ENCODE assay signal across 26 cellular contexts in the genomic region with DNA sequence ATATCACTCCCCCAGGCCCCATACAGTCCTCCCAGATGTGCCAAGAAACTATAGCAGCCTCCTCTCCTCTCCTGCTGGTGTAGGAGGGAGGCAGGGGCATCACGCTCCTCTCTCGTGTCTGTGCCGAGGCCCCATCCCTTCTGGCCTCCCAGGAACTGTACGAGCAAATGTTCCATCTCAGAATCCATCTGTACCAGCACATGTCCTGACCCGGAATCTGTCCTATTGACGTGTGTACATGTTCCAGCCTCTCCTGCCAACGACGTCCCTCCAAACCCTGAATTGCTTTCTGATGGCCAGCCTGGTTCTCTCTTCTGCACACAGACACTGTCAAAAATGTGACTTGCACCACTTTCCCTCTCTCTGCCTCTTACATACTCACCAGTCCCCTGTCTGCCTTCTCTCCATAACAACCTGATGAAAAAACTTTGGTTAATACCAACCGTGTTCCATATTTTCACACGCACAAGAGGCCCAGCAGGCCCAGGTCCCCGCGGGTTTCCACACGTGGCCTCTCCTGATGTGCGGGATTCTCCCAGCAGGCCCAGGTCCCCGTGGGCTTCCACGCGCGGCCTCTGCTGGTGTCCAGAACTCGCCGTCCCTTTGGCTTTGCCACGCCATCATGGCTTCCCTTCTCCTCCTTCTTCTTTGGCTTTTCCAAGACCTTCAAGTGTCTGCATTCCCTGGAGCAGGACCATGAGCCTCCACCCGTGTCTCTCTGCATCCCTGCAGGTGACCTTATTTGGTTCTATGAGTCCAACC.
"Had no signal": no experiment of that assay in that cellular context is flagged by ENCODE, and none has a peak within 500 bp of the region (broad histone marks: within the 10 kb centered on the region; RNA-seq: fewer than 3 reads in every experiment).

No MANE protein-coding gene starts in this region.

- H3K27ac ChIP-seq: coronary artery, dorsolateral prefrontal cortex, esophagus squamous epithelium, gastrocnemius medialis, heart right ventricle, left lung had no signal

- H3K36me3 ChIP-seq: esophagus squamous epithelium, gastrocnemius medialis, heart right ventricle, left lung had no signal

- H3K4me1 Mint-ChIP-seq: memory B cell, naive B cell had no signal

- ATAC-seq: gastrocnemius medialis, heart right ventricle, left cardiac atrium, left lung, left ventricle myocardium superior had no signal

- H3K4me1 ChIP-seq: esophagus squamous epithelium, gastrocnemius medialis, heart right ventricle, left lung had no signal

- H3K4me3 Mint-ChIP-seq: memory B cell, naive B cell had no signal

- DNase-seq: dermis blood vessel endothelial cell; dorsolateral prefrontal cortex; effector CD4-positive, alpha-beta T cell; effector memory CD4-positive, alpha-beta T cell; esophagus squamous epithelium; foreskin fibroblast; foreskin melanocyte; gastrocnemius medialis; glutamatergic neuron; head of caudate nucleus; heart right ventricle; hippocampal formation; left cardiac atrium; left lung; left ventricle myocardium superior; mammary epithelial cell; mesendoderm; midbrain; naive B cell had no signal

- H3K4me3 ChIP-seq: coronary artery, dorsolateral prefrontal cortex, esophagus squamous epithelium, gastrocnemius medialis, heart right ventricle, left lung, lung had no signal

- H3K27me3 ChIP-seq: left lung had no signal

- FAIRE-seq: colon, endothelial cell of umbilical vein, islet of Langerhans, keratinocyte had no signal

- H3K27ac Mint-ChIP-seq: memory B cell, naive B cell had no signal

- H3K9me3 ChIP-seq: gastrocnemius medialis had no signal
